ENCODE assay signal across 17 cellular contexts in the genomic region with DNA sequence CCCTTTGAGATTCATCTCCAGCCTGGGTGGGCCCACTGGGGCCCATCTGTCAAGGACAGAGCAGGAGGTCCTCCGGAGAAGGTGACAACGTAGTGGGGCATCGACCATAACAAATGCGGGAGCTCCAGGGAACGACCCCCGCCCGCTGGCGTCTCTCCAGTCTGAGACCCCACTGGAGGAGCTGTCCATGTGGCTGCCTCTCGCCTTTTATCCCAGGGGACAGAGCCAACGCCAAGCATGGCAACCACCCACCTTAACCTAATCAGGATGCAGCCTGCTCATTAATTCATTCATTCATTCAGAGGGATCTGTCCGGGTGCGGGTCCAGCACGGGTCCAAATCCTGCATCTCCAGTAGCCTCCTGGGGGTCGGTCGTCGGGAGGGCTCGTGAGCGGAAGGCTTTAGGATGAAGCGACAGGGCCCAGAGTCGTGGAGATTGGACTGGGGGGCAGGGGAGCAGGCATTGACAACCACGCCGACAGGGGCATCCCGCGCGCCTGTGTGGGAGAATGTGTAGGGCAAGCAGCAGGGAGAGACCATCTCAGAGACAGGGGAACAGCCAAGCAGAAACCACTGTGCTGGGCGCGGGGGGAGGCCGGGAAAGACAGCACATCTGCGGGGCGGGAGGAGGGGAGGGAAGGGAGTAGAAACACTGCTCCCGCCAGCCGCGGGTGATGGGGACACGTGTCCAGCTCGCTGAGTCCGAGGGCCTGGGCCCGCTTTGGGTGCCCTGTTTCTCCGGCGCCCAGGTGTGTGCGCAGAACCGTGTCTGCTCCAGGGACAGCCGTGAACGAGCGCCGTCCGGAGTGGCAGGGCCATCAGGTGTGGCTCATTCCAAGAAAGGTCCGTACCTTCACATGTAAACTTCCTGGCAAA. TPM values are rescaled to one million over a fixed set of nuclear protein-coding genes. Genes with fewer than 3 reads are reported as not detected.
A peak's percentile ranks its signal among the peaks of the same experiment; 100 is the strongest.
DNase-seq lines count a peak whose midpoint lies in the region; ATAC-seq, FAIRE-seq and TF ChIP-seq lines count a peak whose summit lies in the region.
"Had no signal": no experiment of that assay in that cellular context is flagged by ENCODE, and none has a peak within 500 bp of the region (broad histone marks: within the 10 kb centered on the region; RNA-seq: fewer than 3 reads in every experiment).

No MANE protein-coding gene starts in this region.

- no TSS peak for BruUV-seq in HepG2 (replicated peaks; lab: Mats Ljungman, UMichigan)

- no peak for TF ChIP-seq RAD21 in HepG2 (CRISPR knock-in tag; IDR thresholded peaks at IDR 0.05)

- H3K79me2 ChIP-seq in HepG2 (ENCODE audit: insufficient read depth, low read length): peaks cover 43% of the 10 kb centered on the region

- POLR2A ChIA-PET in HepG2 (lab: Yijun Ruan, JAX): no interaction called here

- no peaks in the 10 kb centered on the region for H3K27me3 Mint-ChIP-seq in central memory CD8-positive, alpha-beta T cell

- TF ChIP-seq EP300 in HepG2 (IDR thresholded peaks at IDR 0.05; ENCODE audit: low read depth in 2 of 2, low read length in 2 of 2) (no peak), HepG2 (CRISPR knock-in tag; IDR thresholded peaks at IDR 0.05; ENCODE audit: borderline replicate concordance) (no peak)

- peaks cover 2% of the 10 kb centered on the region for H3K36me3 Mint-ChIP-seq in central memory CD8-positive, alpha-beta T cell (ENCODE audit: insufficient read depth)

- no peak overlapping the region for H3K27ac Mint-ChIP-seq in central memory CD8-positive, alpha-beta T cell (ENCODE audit: low read depth)
- H3K27ac Mint-ChIP-seq: dendritic cell treated with granulocyte-macrophage colony-stimulating factor and Interleukin-4, amounts not matched to agents 40 ng/mL and 50 ng/mL, for 4 days had no signal

- in situ Hi-C loops in HepG2 (cut with HindIII; ENCODE audit: extremely low pct_ligation_motif_present, low pct_unique_long_range_greater_than_20kb): no loop called here

- peak overlapping the region; percentile 43 for H3K4me3 Mint-ChIP-seq in central memory CD8-positive, alpha-beta T cell

- DNase-seq in HepG2 (ENCODE audit: low spot score) (no peak), right lobe of liver (no peak), NCI-H146 (lab: John Stamatoyannopoulos, UW) (no peak)
- DNase-seq in central memory CD8-positive, alpha-beta T cell (ENCODE audit: low spot score in 2 of 2): no peak
- DNase-seq in stimulated activated CD4-positive, alpha-beta T cell treated with anti-CD3 and anti-CD28 coated beads, Interleukin-1b, Interleukin-23, amount 100 ng/mL, for 48 hours: no peak
- no peak for DNase-seq in activated effector memory CD4-positive, alpha-beta T cell treated with anti-CD3 and anti-CD28 coated beads, Interleukin-2, amount 50 U/mL, for 16 hours
- DNase-seq: amniotic stem cell, hippocampal formation, lower lobe of right lung, MG63, NCI-H2107, thyroid gland had no signal

- no peaks in the 10 kb centered on the region for H3K9me3 Mint-ChIP-seq in central memory CD8-positive, alpha-beta T cell

- no peaks in the 10 kb centered on the region for H3K9me3 ChIP-seq in HepG2 (ENCODE audit: low read length)
- H3K9me3 ChIP-seq in right lobe of liver: no peaks in the 10 kb centered on the region
- peaks cover 5% of the 10 kb centered on the region for H3K9me3 ChIP-seq in mesodermal cell (ENCODE audit: control insufficient read depth, low read length)
- H3K9me3 ChIP-seq: lower lobe of right lung, MG63, pancreas, thyroid gland had no signal

- TF ChIP-seq CTCF in HepG2 (CRISPR knock-in tag; IDR thresholded peaks at IDR 0.05) (no peak), right lobe of liver (IDR thresholded peaks at IDR 0.05) (no peak)

- CTCF ChIA-PET in HepG2 (lab: Yijun Ruan, JAX; ENCODE audit: low intra/inter-chr PET ratio, low total read pairs): no interaction called here

- no peak overlapping the region for H2AFZ ChIP-seq in HepG2 (ENCODE audit: low read length)

- H3K4me1 ChIP-seq in HepG2 (ENCODE audit: insufficient read depth, low read length): peaks cover 84% of the 10 kb centered on the region
- H3K4me1 ChIP-seq in right lobe of liver: peaks cover 0 to 6% (median 0%) of the 10 kb centered on the region in 4 donors
- H3K4me1 ChIP-seq in mesodermal cell (ENCODE audit: control insufficient read depth, insufficient read depth, low read length, poor library complexity, severe bottlenecking): peaks cover 6% of the 10 kb centered on the region

- no peak for FAIRE-seq in HepG2 (lab: Jason Lieb, UNC)
- FAIRE-seq: pancreas had no signal

- intact Hi-C loops in HepG2 (cut with micrococcal nuclease; ENCODE audit: unreplicated experiment) (no loop called here), right lobe of liver (cut with DNase I) (loop anchor here in 1 of 2 donors (10.0 kb wide), 1 partner anchor 122 kb away; no protein-coding TSS in a partner anchor)

- H3K4me1 Mint-ChIP-seq in central memory CD8-positive, alpha-beta T cell: peaks cover 8% of the 10 kb centered on the region

- H3K4me2 ChIP-seq in HepG2 (ENCODE audit: low read depth, low read length): peak overlapping the region; percentile 85

- peak overlapping the region in 1 of 3 experiments; percentile 78; a peak in 2 of 6 replicates for H3K4me3 ChIP-seq in HepG2 (replicated peaks in 1 of 3; ENCODE audit: insufficient read depth in 1 of 3, low read depth in 2 of 3, low read length in 3 of 3)
- no peak overlapping the region for H3K4me3 ChIP-seq in right lobe of liver
- H3K4me3 ChIP-seq in mesodermal cell (ENCODE audit: extremely low read depth, insufficient read depth, low read length, poor library complexity, severe bottlenecking): peak overlapping the region; percentile 2
- H3K4me3 ChIP-seq: MG63, SJSA1, thyroid gland had no signal

- H3K27me3 ChIP-seq in HepG2 (ENCODE audit: control insufficient read depth in 1 of 2, insufficient read depth in 2 of 2, low read length in 2 of 2) (no peaks in the 10 kb centered on the region), right lobe of liver (no peaks in the 10 kb centered on the region)
- H3K27me3 ChIP-seq: MG63, pancreas, SJSA1, thyroid gland had no signal

- H3K36me3 ChIP-seq in HepG2 (replicated peaks in 1 of 2; ENCODE audit: control insufficient read depth in 1 of 2, insufficient read depth in 2 of 2, low read length in 2 of 2) (peaks cover 6 to 25% of the 10 kb centered on the region in 2 experiments), right lobe of liver (no peaks in the 10 kb centered on the region), mesodermal cell (ENCODE audit: control insufficient read depth, insufficient read depth, low read length) (no peaks in the 10 kb centered on the region)
- H3K36me3 ChIP-seq: pancreas, thyroid gland had no signal

- H3K9ac ChIP-seq in HepG2 (ENCODE audit: insufficient read depth, low read depth, low read length): peak overlapping the region; percentile 32; the same call in 1 of the 2 replicates

- H3K27ac ChIP-seq in HepG2 (ENCODE audit: extremely low read length, insufficient read depth, low read length): peak overlapping the region; percentile 63
- H3K27ac ChIP-seq in right lobe of liver: no peak overlapping the region
- no peak overlapping the region for H3K27ac ChIP-seq in mesodermal cell (ENCODE audit: low read depth, low read length, severe bottlenecking)
- H3K27ac ChIP-seq: lower lobe of right lung, pancreas, SJSA1, thyroid gland had no signal

- no peak for ATAC-seq in HepG2
- ATAC-seq in right lobe of liver: no peak
- no peak for ATAC-seq in central memory CD8-positive, alpha-beta T cell (replicated peaks; ENCODE audit: extremely low read depth, poor library complexity, severe bottlenecking)
- ATAC-seq in GM21423 (IDR thresholded peaks at IDR 0.05; ENCODE audit: unreplicated experiment): no peak
- ATAC-seq: lower lobe of right lung, pancreas had no signal

- WGBS in HepG2 (ENCODE audit: low lambda C conversion rate): 93% methylated on average over 32 of the region's 47 CpGs
- WGBS in right lobe of liver (ENCODE audit: insufficient coverage, low coverage, low lambda C conversion rate, missing lambda C conversion rate): 90% methylated on average over 23 of the region's 47 CpGs
- 15 to 20% methylated on average over 43 to 45 of the region's 47 CpGs for WGBS in mesodermal cell (ENCODE audit: insufficient coverage in 2 of 2), 2 experiments

- no peaks in the 10 kb centered on the region for H4K20me1 ChIP-seq in HepG2 (ENCODE audit: insufficient read depth, low read length)

- TF ChIP-seq POLR2A in HepG2 (IDR thresholded peaks at IDR 0.05; ENCODE audit: insufficient read depth in 1 of 2, low read depth in 2 of 2, low read length in 2 of 2) (no peak), right lobe of liver (IDR thresholded peaks at IDR 0.05) (no peak)

RNA-seq across cellular contexts. Expression of a gene that starts 1.9 kb away (rescaled TPM):
- 2.2 and 4.7 TPM in 2 replicates for total RNA-seq in HepG2 (2016; rRNA removed; fragmentation: Illumina TruSeq; extraction: Trizol)
- 4.8 and 7.9 TPM in 2 replicates for total RNA-seq in HepG2 (2016; cell fraction: cytosol; rRNA removed; fragmentation: Illumina TruSeq; extraction: Trizol; ENCODE audit: low read depth)
- 1.9 and 4.8 TPM in 2 replicates for total RNA-seq in HepG2 (2016; cell fraction: insoluble cytoplasmic fraction; rRNA removed; fragmentation: Illumina TruSeq; extraction: Trizol)
- 3.9 and 5.7 TPM in 2 replicates for total RNA-seq in HepG2 (2016; cell fraction: membrane; rRNA removed; fragmentation: Illumina TruSeq; extraction: Trizol)
- total RNA-seq in HepG2 (2016; cell fraction: nucleus; rRNA removed; fragmentation: Illumina TruSeq; extraction: Trizol): 3.7 and 5.7 TPM in 2 replicates
- polyA plus RNA-seq in HepG2 (2011; rRNA removed): 60.5 and 75.7 TPM in 2 replicates
- polyA plus RNA-seq in HepG2 (2011; cell fraction: cytosol; rRNA removed): 43.3 TPM in 2 replicates
- 156 and 196 TPM in 2 replicates for polyA plus RNA-seq in HepG2 (2011; cell fraction: nucleus; rRNA removed)
- polyA plus RNA-seq in HepG2 (2012): 56.2 and 56.6 TPM in 2 replicates
- polyA plus RNA-seq in HepG2 (2016; cell fraction: cytosol; fragmentation: Illumina TruSeq; extraction: Trizol; ENCODE audit: low read depth): 6.6 and 6.7 TPM in 2 replicates
- 3.7 and 4.6 TPM in 2 replicates for polyA plus RNA-seq in HepG2 (2016; cell fraction: insoluble cytoplasmic fraction; fragmentation: Illumina TruSeq; extraction: Trizol; ENCODE audit: low read depth)
- 5.4 and 6.6 TPM in 2 replicates for polyA plus RNA-seq in HepG2 (2016; cell fraction: membrane; fragmentation: Illumina TruSeq; extraction: Trizol; ENCODE audit: low read depth)
- polyA plus RNA-seq in HepG2 (2016; cell fraction: nucleus; fragmentation: Illumina TruSeq; extraction: Trizol; ENCODE audit: insufficient read depth, low read depth): 16.4 and 17.2 TPM in 2 replicates
- polyA minus RNA-seq in HepG2 (2011; rRNA and poly(A)+ RNA removed; ENCODE audit: low replicate concordance): 0.58 and 57.9 TPM in 2 replicates
- 15.7 and 18.4 TPM in 2 replicates for polyA minus RNA-seq in HepG2 (2011; cell fraction: cytosol; rRNA and poly(A)+ RNA removed)
- 38.0 and 53.5 TPM in 2 replicates for polyA minus RNA-seq in HepG2 (2011; cell fraction: nucleus; rRNA and poly(A)+ RNA removed)
- total RNA-seq in right lobe of liver: 1 to 10 TPM; 1.2 to 2.8 (median 2.4) TPM
- 0.44 TPM for polyA plus RNA-seq in mesodermal cell (2013, experiment 1 of 2)
- 0.25 TPM for polyA plus RNA-seq in mesodermal cell (2013, experiment 2 of 2)

RNA-seq across cellular contexts. Expression of a gene that starts 24.4 kb away (rescaled TPM):
- 58.7 and 69.2 TPM in 2 replicates for total RNA-seq in HepG2 (2016; rRNA removed; fragmentation: Illumina TruSeq; extraction: Trizol)
- total RNA-seq in HepG2 (2016; cell fraction: cytosol; rRNA removed; fragmentation: Illumina TruSeq; extraction: Trizol; ENCODE audit: low read depth): 14.8 and 15.0 TPM in 2 replicates
- 59.9 and 75.2 TPM in 2 replicates for total RNA-seq in HepG2 (2016; cell fraction: insoluble cytoplasmic fraction; rRNA removed; fragmentation: Illumina TruSeq; extraction: Trizol)
- total RNA-seq in HepG2 (2016; cell fraction: membrane; rRNA removed; fragmentation: Illumina TruSeq; extraction: Trizol): 28.9 and 32.1 TPM in 2 replicates
- total RNA-seq in HepG2 (2016; cell fraction: nucleus; rRNA removed; fragmentation: Illumina TruSeq; extraction: Trizol): 32.0 and 37.9 TPM in 2 replicates
- polyA plus RNA-seq in HepG2 (2011; rRNA removed): 78.5 and 95.5 TPM in 2 replicates
- polyA plus RNA-seq in HepG2 (2011; cell fraction: cytosol; rRNA removed): 55.6 and 71.5 TPM in 2 replicates
- polyA plus RNA-seq in HepG2 (2011; cell fraction: nucleus; rRNA removed): 68.9 and 76.8 TPM in 2 replicates
- 143 and 171 TPM in 2 replicates for polyA plus RNA-seq in HepG2 (2012)
- polyA plus RNA-seq in HepG2 (2016; cell fraction: cytosol; fragmentation: Illumina TruSeq; extraction: Trizol; ENCODE audit: low read depth): 10.8 and 12.4 TPM in 2 replicates
- 79.7 and 83.7 TPM in 2 replicates for polyA plus RNA-seq in HepG2 (2016; cell fraction: insoluble cytoplasmic fraction; fragmentation: Illumina TruSeq; extraction: Trizol; ENCODE audit: low read depth)
- 23.3 and 24.5 TPM in 2 replicates for polyA plus RNA-seq in HepG2 (2016; cell fraction: membrane; fragmentation: Illumina TruSeq; extraction: Trizol; ENCODE audit: low read depth)
- 76.1 and 83.0 TPM in 2 replicates for polyA plus RNA-seq in HepG2 (2016; cell fraction: nucleus; fragmentation: Illumina TruSeq; extraction: Trizol; ENCODE audit: insufficient read depth, low read depth)
- polyA minus RNA-seq in HepG2 (2011; rRNA and poly(A)+ RNA removed; ENCODE audit: low replicate concordance): 20.6 and 28.7 TPM in 2 replicates
- 26.5 and 26.6 TPM in 2 replicates for polyA minus RNA-seq in HepG2 (2011; cell fraction: cytosol; rRNA and poly(A)+ RNA removed)
- 50.9 and 51.7 TPM in 2 replicates for polyA minus RNA-seq in HepG2 (2011; cell fraction: nucleus; rRNA and poly(A)+ RNA removed)
- 10 to 100 TPM; 12.9 to 24.6 (median 19.1) TPM for total RNA-seq in right lobe of liver
- 75.5 TPM for polyA plus RNA-seq in mesodermal cell (2013, experiment 1 of 2)
- polyA plus RNA-seq in mesodermal cell (2013, experiment 2 of 2): 78.9 TPM
